ENCODE assay signal across 7 cellular contexts in the genomic region with DNA sequence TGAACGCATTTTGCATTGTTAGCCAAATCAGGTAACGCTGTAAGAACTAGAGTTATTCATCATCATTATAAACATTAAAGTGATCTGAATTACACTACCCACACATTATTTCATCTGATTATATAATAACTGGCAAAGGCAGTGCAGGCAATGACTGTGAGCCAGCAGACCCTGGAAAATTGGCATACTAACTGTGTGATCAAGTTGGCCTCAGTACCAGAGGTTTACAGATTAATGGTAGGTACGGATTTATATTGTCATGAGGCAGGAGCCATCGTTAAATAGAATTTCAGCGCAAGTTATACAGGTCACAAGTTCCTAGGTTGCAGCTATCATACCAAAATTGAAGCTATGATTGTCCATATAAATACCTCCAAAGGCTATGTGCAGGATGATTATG.
"Had no signal": no experiment of that assay in that cellular context is flagged by ENCODE, and none has a peak within 500 bp of the region (broad histone marks: within the 10 kb centered on the region; RNA-seq: fewer than 3 reads in every experiment).

No MANE protein-coding gene starts in this region.

- ATAC-seq: GM12878 had no signal

- FAIRE-seq: G401.6, GM12878, GM12891, GM18507, GM19239 had no signal

- DNase-seq: GDM1, GF-D8 had no signal
